Comparison of ENCODE assay signal across 11 cellular contexts in genomic region chr10:130341325-130341724, GRCh38.
A peak's percentile ranks its signal among the peaks of the same experiment; 100 is the strongest.
DNase-seq lines count a peak whose midpoint lies in the region; ATAC-seq and TF ChIP-seq lines count a peak whose summit lies in the region.
"Had no signal": no experiment of that assay in that cellular context is flagged by ENCODE, and none has a peak within 500 bp of the region (broad histone marks: within the 10 kb centered on the region; RNA-seq: fewer than 3 reads in every experiment).

No MANE protein-coding gene starts in this region.

- peak; percentile 47 for TF ChIP-seq RAD21 in Ishikawa (IDR thresholded peaks at IDR 0.05; ENCODE audit: low read depth)

- H3K9me3 ChIP-seq in Peyer's patch, result no peaks in the 10 kb centered on the region
- H3K9me3 ChIP-seq: mucosa of descending colon had no signal

- H3K27ac Mint-ChIP-seq in neural crest cell (ENCODE audit: unreplicated experiment), result no peak overlapping the region

- H3K27me3 ChIP-seq in Peyer's patch, result no peaks in the 10 kb centered on the region

- no peak overlapping the region for H3K27ac ChIP-seq in Peyer's patch

- no peaks in the 10 kb centered on the region for H3K36me3 ChIP-seq in Peyer's patch

- no peak overlapping the region for H3K4me3 Mint-ChIP-seq in neural crest cell

- DNase-seq in NCI-H82 (lab: John Stamatoyannopoulos, UW) (peak; percentile 47), NCI-H82 treated with DMSO at 0.1 percent for 48 hours (lab: John Stamatoyannopoulos, UW; ENCODE audit: unreplicated experiment) (no peak), cardiac fibroblast (ENCODE audit: low read depth in 2 of 2) (no peak), neural crest cell (ENCODE audit: low read depth, low spot score) (peak; percentile 55), Peyer's patch (no peak)
- no peak for DNase-seq in stimulated activated CD4-positive, alpha-beta T cell treated with anti-CD3 and anti-CD28 coated beads, Interleukin-1b, Interleukin-23, amount 100 ng/mL, for 48 hours
- DNase-seq: activated CD4-positive, CD25-positive, alpha-beta regulatory T cell treated with anti-CD3 and anti-CD28 coated beads, Interleukin-2, amount 50 U/mL, for 72 hours; NCI-H69 had no signal

- H3K4me1 Mint-ChIP-seq in neural crest cell, result no peaks in the 10 kb centered on the region

- H3K9me3 Mint-ChIP-seq in neural crest cell, result no peaks in the 10 kb centered on the region

- TF ChIP-seq EP300 in Ishikawa (IDR thresholded peaks at IDR 0.05; ENCODE audit: borderline replicate concordance), result no peak

- ATAC-seq in HG03521 (IDR thresholded peaks at IDR 0.05; ENCODE audit: unreplicated experiment), result no peak
- ATAC-seq: mucosa of descending colon had no signal

- TF ChIP-seq POLR2A in Peyer's patch (IDR thresholded peaks at IDR 0.05), result no peak

- H3K27me3 Mint-ChIP-seq in neural crest cell (ENCODE audit: low read depth), result peaks cover 37% of the 10 kb centered on the region

- TF ChIP-seq CTCF in cardiac fibroblast (IDR thresholded peaks at IDR 0.05; ENCODE audit: low read depth, low read length), result peak; percentile 7
- peak; percentile 72 for TF ChIP-seq CTCF in neural crest cell (conservative IDR thresholded peaks at IDR 0.05)
- TF ChIP-seq CTCF in Peyer's patch (IDR thresholded peaks at IDR 0.05), result peak in 2 of 6 experiments; percentile 16 to 40

- H3K4me3 ChIP-seq in cardiac fibroblast (replicated peaks in 1 of 2; ENCODE audit: low read depth in 2 of 2, low read length in 2 of 2) (no peak overlapping the region), Peyer's patch (no peak overlapping the region)
- H3K4me3 ChIP-seq: mucosa of descending colon had no signal

- H3K4me1 ChIP-seq in Peyer's patch, result no peaks in the 10 kb centered on the region

- H3K36me3 Mint-ChIP-seq in neural crest cell (ENCODE audit: low read depth), result no peaks in the 10 kb centered on the region

TF ChIP-seq in Ishikawa, 13 proteins besides CTCF, POLR2A, EP300 and RAD21:
- TF ChIP-seq TCF12 (IDR thresholded peaks at IDR 0.05; ENCODE audit: low read depth), result no peak
- no peak for TF ChIP-seq TAF1 (IDR thresholded peaks at IDR 0.05; ENCODE audit: low read depth)
- TF ChIP-seq YY1 (IDR thresholded peaks at IDR 0.05; ENCODE audit: low read depth), result no peak
- no peak for TF ChIP-seq USF1 (IDR thresholded peaks at IDR 0.05)
- no peak for TF ChIP-seq MAX (IDR thresholded peaks at IDR 0.05)
- TF ChIP-seq REST (IDR thresholded peaks at IDR 0.05; ENCODE audit: low read depth), result no peak
- TF ChIP-seq NFIC (IDR thresholded peaks at IDR 0.05), result no peak
- no peak for TF ChIP-seq ZBTB7A (IDR thresholded peaks at IDR 0.05; ENCODE audit: low read depth)
- TF ChIP-seq EGR1 (IDR thresholded peaks at IDR 0.05), result no peak
- TF ChIP-seq TEAD4 (IDR thresholded peaks at IDR 0.05), result no peak
- TF ChIP-seq CREB1 (IDR thresholded peaks at IDR 0.05; ENCODE audit: low read depth), result no peak
- TF ChIP-seq CEBPB (IDR thresholded peaks at IDR 0.05), result no peak
- TF ChIP-seq FOXM1 (IDR thresholded peaks at IDR 0.05; ENCODE audit: borderline replicate concordance, low read depth), result no peak

Comparison
In these comparisons a context has a peak if more than half of its experiments do, and no peak if none do; other contexts are left out.
1. DNase-seq: peak in NCI-H82 (single experiment) and neural crest cell (single experiment); none in NCI-H82 treated with DMSO at 0.1 percent for 48 hours (single experiment), cardiac fibroblast (0 of 2), Peyer's patch (0 of 3) and stimulated activated CD4-positive, alpha-beta T cell treated with anti-CD3 and anti-CD28 coated beads, Interleukin-1b, Interleukin-23, amount 100 ng/mL, for 48 hours (single experiment).